Comparison of ENCODE assay signal across 9 cellular contexts in genomic region chr12:14743061-14743460, GRCh38. TPM values are rescaled to one million over a fixed set of nuclear protein-coding genes. Genes with fewer than 3 reads are reported as not detected.
"Had no signal": no experiment of that assay in that cellular context is flagged by ENCODE, and none has a peak within 500 bp of the region (broad histone marks: within the 10 kb centered on the region; RNA-seq: fewer than 3 reads in every experiment).

No MANE protein-coding gene starts in this region.

- ATAC-seq: HCT116 had no signal

- H3K4me1 ChIP-seq: HAP-1 had no signal

- H3K27ac ChIP-seq: GM23248 had no signal

- H3K9me3 ChIP-seq: HAP-1 had no signal

- H2AFZ ChIP-seq: GM23248 had no signal

- H3K36me3 ChIP-seq: HAP-1 had no signal

- H3K4me3 ChIP-seq: GM23248, HAP-1 had no signal

- FAIRE-seq: HTR-8/SVneo had no signal

- DNase-seq: GM23248, GOT3, H7, KG1 had no signal

- H3K9ac ChIP-seq: GM23248 had no signal

RNA-seq across cellular contexts. Expression of gene GUCY2C, which starts 46.7 kb away (rescaled TPM):
- total RNA-seq: GM23248, H4, HT-29 had no signal
- polyA plus RNA-seq: GM23248 had no signal
